In genomic region chr15:87748483-87748882, GRCh38 we compare ENCODE assay signal across 2 cellular contexts.
TF ChIP-seq lines count a peak whose summit lies in the region.

No MANE protein-coding gene starts in this region.

TF ChIP-seq in SK-N-SH treated with all-trans-retinoic acid at 6 μM for 48 hours, 23 proteins besides CTCF, POLR2A, EP300 and RAD21 (continued from another document):
- no peak for TF ChIP-seq CSRNP3 (CRISPR knock-in tag; IDR thresholded peaks at IDR 0.05)

TF ChIP-seq in SK-N-SH, 30 proteins besides CTCF, POLR2A, EP300 and RAD21 (continued from another document):
- TF ChIP-seq NFIC (IDR thresholded peaks at IDR 0.05; ENCODE audit: borderline replicate concordance) (no peak), FOXM1 (IDR thresholded peaks at IDR 0.05; ENCODE audit: low read depth) (no peak), EZH2phosphoT487 (IDR thresholded peaks at IDR 0.05; ENCODE audit: borderline replicate concordance, low read depth) (no peak), REST (IDR thresholded peaks at IDR 0.05; ENCODE audit: low read depth, low read length) (no peak), GATA2 (CRISPR knock-in tag; IDR thresholded peaks at IDR 0.05) (no peak), SMC3 (IDR thresholded peaks at IDR 0.05; ENCODE audit: low read depth, low read length) (no peak), ELF1 (IDR thresholded peaks at IDR 0.05) (no peak), RXRA (IDR thresholded peaks at IDR 0.05; ENCODE audit: borderline replicate concordance, low read depth) (no peak), USF1 (IDR thresholded peaks at IDR 0.05; ENCODE audit: borderline replicate concordance, low read depth) (no peak)
